13 cellular contexts compared by ENCODE assay signal in the genomic region with DNA sequence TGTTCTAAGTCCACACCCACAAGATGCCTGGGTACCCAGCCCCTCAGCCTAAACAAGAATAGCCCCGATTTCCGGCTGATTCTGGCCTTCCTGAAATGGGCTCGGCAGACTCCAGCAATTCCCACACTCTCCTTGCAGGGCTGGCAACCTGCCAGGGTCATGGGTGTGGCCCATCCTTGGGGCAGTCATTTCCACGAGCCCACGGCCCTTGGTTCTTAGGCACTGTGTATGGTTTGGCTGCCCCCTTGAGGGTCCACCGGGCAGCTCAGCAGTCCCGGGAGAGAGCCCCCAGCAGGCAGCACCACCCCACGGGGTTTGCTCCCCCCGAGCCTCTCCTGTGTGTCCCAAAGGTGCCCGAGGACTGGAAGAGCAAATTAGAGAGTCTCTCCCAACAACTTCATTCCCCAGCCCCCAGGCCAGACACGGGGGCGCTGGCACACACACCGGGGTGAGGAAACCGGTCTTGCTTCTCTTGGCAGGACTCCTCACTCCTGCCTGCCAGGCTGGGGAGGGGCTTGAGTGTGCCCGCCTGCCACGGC.
DNase-seq lines count a peak whose midpoint lies in the region; ATAC-seq, FAIRE-seq and TF ChIP-seq lines count a peak whose summit lies in the region.
"Had no signal": no experiment of that assay in that cellular context is flagged by ENCODE, and none has a peak within 500 bp of the region (broad histone marks: within the 10 kb centered on the region; RNA-seq: fewer than 3 reads in every experiment).

No MANE protein-coding gene starts in this region.

- no peak overlapping the region for H3K4me2 ChIP-seq in Karpas-422 (ENCODE audit: low read depth, low read length, poor library complexity, severe bottlenecking)

- H3K36me3 ChIP-seq in ovary (no peaks in the 10 kb centered on the region), Karpas-422 (ENCODE audit: insufficient read depth, low read length) (no peaks in the 10 kb centered on the region)
- H3K36me3 ChIP-seq: thoracic aorta had no signal

- 14 to 20% (median 14%) methylated on average over 16 of the region's 16 CpGs for WGBS in ovary, 3 donors

- no peak overlapping the region for H3K27ac ChIP-seq in ovary
- no peak overlapping the region for H3K27ac ChIP-seq in Karpas-422 (ENCODE audit: low read length)
- H3K27ac ChIP-seq: HL-60, thoracic aorta had no signal

- DNase-seq in D721Med (ENCODE audit: insufficient read length, low spot score) (no peak), LoVo (ENCODE audit: low spot score) (peak; percentile 53), fibroblast of villous mesenchyme (ENCODE audit: low read depth) (peak; percentile 55), ovary (peak in 4 of 5 donors; percentile 30 to 71 (median 36)), Karpas-422 (no peak), HFFc6 (no peak), NCI-H1930 (lab: John Stamatoyannopoulos, UW) (no peak)
- DNase-seq: NCI-H2227 treated with DMSO at 0.1 percent for 48 hours had no signal

- no peaks in the 10 kb centered on the region for H3K4me1 Mint-ChIP-seq in HFFc6 (ENCODE audit: low read depth)

- H3K4me1 ChIP-seq in ovary (ENCODE audit: insufficient read depth) (no peaks in the 10 kb centered on the region), Karpas-422 (ENCODE audit: low read length) (no peaks in the 10 kb centered on the region)

- no peak for TF ChIP-seq EP300 in ovary (IDR thresholded peaks at IDR 0.05)

- H3K9me2 ChIP-seq in Karpas-422 (replicated peaks; ENCODE audit: insufficient read depth, low read length), result no peaks in the 10 kb centered on the region

- no peaks in the 10 kb centered on the region for H3K79me2 ChIP-seq in Karpas-422 (ENCODE audit: low read length)

- no peak for FAIRE-seq in D721Med (lab: Jason Lieb, UNC)

- peaks cover under 1% of the 10 kb centered on the region for H3K27me3 Mint-ChIP-seq in HFFc6 (ENCODE audit: insufficient read depth)

- peaks cover 57% of the 10 kb centered on the region for H3K9me3 Mint-ChIP-seq in HFFc6
- H3K9me3 Mint-ChIP-seq: activated T-helper 2 cell treated with anti-CD3 and anti-CD28 coated beads, Interferon-gamma antibody, Interleukin-2, Interleukin-4, amounts not matched to agents 10 μg/mL and 5 μg/mL and 100 μg/mL, durations not matched to agents 14 hours and 24 hours and 36 hours; T-helper 2 cell treated with Interferon-gamma antibody and Interleukin-4, amounts not matched to agents 5 μg/mL and 100 μg/mL, for 36 hours had no signal

- no peak overlapping the region for H3K27ac Mint-ChIP-seq in HFFc6
- H3K27ac Mint-ChIP-seq: activated T-helper 2 cell treated with anti-CD3 and anti-CD28 coated beads, Interferon-gamma antibody, Interleukin-2, Interleukin-4, amounts not matched to agents 10 μg/mL and 5 μg/mL and 100 μg/mL, durations not matched to agents 14 hours and 24 hours and 36 hours; T-helper 2 cell treated with Interferon-gamma antibody and Interleukin-4, amounts not matched to agents 5 μg/mL and 100 μg/mL, for 36 hours had no signal

- ATAC-seq in HG03175 (IDR thresholded peaks at IDR 0.05; ENCODE audit: unreplicated experiment), result no peak

- H3K4me3 ChIP-seq in fibroblast of villous mesenchyme (ENCODE audit: low read depth, low read length) (no peak overlapping the region), ovary (no peak overlapping the region), Karpas-422 (ENCODE audit: low read length) (no peak overlapping the region)
- H3K4me3 ChIP-seq: thoracic aorta had no signal

- no peak overlapping the region for H3K4me3 Mint-ChIP-seq in HFFc6
- H3K4me3 Mint-ChIP-seq: T-helper 2 cell treated with Interferon-gamma antibody and Interleukin-4, amounts not matched to agents 5 μg/mL and 100 μg/mL, for 36 hours had no signal

- no peaks in the 10 kb centered on the region for H4K20me1 ChIP-seq in Karpas-422 (ENCODE audit: insufficient read depth, low read depth, low read length)

- H3K27me3 ChIP-seq in ovary (no peaks in the 10 kb centered on the region), Karpas-422 (ENCODE audit: low read length) (no peaks in the 10 kb centered on the region)

- TF ChIP-seq CTCF in D721Med (IDR thresholded peaks at IDR 0.05; ENCODE audit: insufficient read depth, missing control alignments) (peak; percentile 12), fibroblast of villous mesenchyme (IDR thresholded peaks at IDR 0.05; ENCODE audit: insufficient read depth, low read depth, low read length) (peak; percentile 23), ovary (IDR thresholded peaks at IDR 0.05) (no peak), HFFc6 (IDR thresholded peaks at IDR 0.05) (no peak)

- TF ChIP-seq POLR2A in ovary (IDR thresholded peaks at IDR 0.05), result no peak

- H3K9ac ChIP-seq in Karpas-422 (ENCODE audit: low read length), result no peak overlapping the region

- no peaks in the 10 kb centered on the region for H3K9me3 ChIP-seq in ovary
- H3K9me3 ChIP-seq in Karpas-422 (ENCODE audit: low read length), result no peaks in the 10 kb centered on the region
- H3K9me3 ChIP-seq: thoracic aorta had no signal

- intact Hi-C loops in ovary (cut with DNase I), result no loop called here

- H2AFZ ChIP-seq in Karpas-422 (ENCODE audit: low read length), result no peak overlapping the region

- peaks cover 5% of the 10 kb centered on the region; the same call in 1 of the 2 replicates for H3K36me3 Mint-ChIP-seq in HFFc6 (ENCODE audit: low read depth)

Comparison
In these comparisons a context has a peak if more than half of its experiments do, and no peak if none do; other contexts are left out.
1. DNase-seq: peak in LoVo (single experiment), fibroblast of villous mesenchyme (single experiment) and ovary (4 of 5); none in D721Med (single experiment), Karpas-422 (single experiment), HFFc6 (single experiment) and NCI-H1930 (0 of 2).
2. CTCF ChIP-seq: peak in D721Med (single experiment) and fibroblast of villous mesenchyme (single experiment); none in ovary (0 of 3) and HFFc6 (single experiment).